In the genomic region with DNA sequence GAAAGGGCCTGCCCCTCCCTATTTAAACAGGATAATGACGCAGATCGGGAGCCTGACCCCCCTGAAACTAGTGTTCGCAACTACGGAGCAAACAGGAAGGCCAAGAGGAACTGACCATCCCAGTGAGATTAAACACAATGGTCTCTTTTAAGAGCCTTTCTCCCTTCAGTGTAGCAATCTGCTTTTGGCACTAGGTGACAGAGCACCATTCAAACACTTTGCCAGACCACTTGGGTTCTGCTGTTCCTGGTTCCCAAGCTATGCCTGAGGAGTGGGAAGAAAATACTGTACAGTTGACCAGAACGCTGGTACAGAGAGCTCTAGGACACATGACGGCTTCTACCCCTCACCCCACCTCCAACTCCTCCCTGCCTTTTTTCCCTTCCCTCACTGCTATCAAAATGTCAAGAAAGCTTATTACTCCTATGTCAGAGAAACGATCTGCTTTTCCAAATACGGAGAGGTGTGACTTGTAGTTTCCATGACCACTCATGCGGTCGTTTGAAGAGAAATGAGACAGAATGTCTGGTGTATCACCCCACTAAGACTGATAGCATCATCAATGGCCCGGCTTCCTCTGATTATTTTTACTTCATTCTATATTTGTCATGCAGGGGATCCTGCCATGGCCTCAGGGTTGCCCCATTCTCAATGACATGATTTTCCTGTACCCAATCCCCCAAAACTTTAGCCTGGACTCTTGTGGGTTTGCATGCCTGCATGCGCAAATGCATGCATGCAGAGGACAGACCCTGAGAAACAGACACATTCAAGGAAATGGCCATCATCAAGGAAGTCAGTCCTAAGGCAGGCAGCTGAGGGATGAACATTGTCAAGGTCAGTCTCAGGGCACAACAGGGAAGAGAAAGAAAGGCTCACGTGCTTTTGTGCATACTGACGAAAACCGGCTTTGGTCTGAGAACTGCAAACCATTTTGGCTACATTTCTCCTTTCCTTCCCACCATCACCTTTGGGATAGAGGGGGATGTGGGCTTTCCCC, we compare ENCODE assay signal across 1 cellular context.
TF ChIP-seq lines count a peak whose summit lies in the region.

No MANE protein-coding gene starts in this region.

TF ChIP-seq in A549, 52 proteins besides CTCF, POLR2A, EP300 and RAD21 (continued from another document):
- TF ChIP-seq, protein P1, sequence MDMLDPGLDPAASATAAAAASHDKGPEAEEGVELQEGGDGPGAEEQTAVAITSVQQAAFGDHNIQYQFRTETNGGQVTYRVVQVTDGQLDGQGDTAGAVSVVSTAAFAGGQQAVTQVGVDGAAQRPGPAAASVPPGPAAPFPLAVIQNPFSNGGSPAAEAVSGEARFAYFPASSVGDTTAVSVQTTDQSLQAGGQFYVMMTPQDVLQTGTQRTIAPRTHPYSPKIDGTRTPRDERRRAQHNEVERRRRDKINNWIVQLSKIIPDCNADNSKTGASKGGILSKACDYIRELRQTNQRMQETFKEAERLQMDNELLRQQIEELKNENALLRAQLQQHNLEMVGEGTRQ (IDR thresholded peaks at IDR 0.05), result peak; percentile 54
- TF ChIP-seq, protein P2, sequence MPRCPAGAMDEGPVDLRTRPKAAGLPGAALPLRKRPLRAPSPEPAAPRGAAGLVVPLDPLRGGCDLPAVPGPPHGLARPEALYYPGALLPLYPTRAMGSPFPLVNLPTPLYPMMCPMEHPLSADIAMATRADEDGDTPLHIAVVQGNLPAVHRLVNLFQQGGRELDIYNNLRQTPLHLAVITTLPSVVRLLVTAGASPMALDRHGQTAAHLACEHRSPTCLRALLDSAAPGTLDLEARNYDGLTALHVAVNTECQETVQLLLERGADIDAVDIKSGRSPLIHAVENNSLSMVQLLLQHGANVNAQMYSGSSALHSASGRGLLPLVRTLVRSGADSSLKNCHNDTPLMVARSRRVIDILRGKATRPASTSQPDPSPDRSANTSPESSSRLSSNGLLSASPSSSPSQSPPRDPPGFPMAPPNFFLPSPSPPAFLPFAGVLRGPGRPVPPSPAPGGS (IDR thresholded peaks at IDR 0.05), result peak; percentile 71; the same call in 1 of the 3 replicates
- TF ChIP-seq, protein P3, sequence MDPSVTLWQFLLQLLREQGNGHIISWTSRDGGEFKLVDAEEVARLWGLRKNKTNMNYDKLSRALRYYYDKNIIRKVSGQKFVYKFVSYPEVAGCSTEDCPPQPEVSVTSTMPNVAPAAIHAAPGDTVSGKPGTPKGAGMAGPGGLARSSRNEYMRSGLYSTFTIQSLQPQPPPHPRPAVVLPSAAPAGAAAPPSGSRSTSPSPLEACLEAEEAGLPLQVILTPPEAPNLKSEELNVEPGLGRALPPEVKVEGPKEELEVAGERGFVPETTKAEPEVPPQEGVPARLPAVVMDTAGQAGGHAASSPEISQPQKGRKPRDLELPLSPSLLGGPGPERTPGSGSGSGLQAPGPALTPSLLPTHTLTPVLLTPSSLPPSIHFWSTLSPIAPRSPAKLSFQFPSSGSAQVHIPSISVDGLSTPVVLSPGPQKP (IDR thresholded peaks at IDR 0.05; ENCODE audit: low read depth, low read length), result no peak
- TF ChIP-seq SMC3 (IDR thresholded peaks at IDR 0.05) (peak; percentile 32; the same call in 1 of the 3 replicates), HEYL (CRISPR knock-in tag; IDR thresholded peaks at IDR 0.05) (peak; percentile 25; the same call in 1 of the 2 replicates), HOXB13 (CRISPR knock-in tag; IDR thresholded peaks at IDR 0.05; ENCODE audit: low read depth) (peak; percentile 46), JUN (IDR thresholded peaks at IDR 0.05) (peak; percentile 67 to 72; a peak in 3 of 5 replicates), POLR2AphosphoS2 (conservative IDR thresholded peaks at IDR 0.05; ENCODE audit: low read length) (peak; percentile 13), NPAS2 (CRISPR knock-in tag; IDR thresholded peaks at IDR 0.05; ENCODE audit: borderline replicate concordance) (no peak), CEBPB (IDR thresholded peaks at IDR 0.05) (peak; percentile 55 to 68; a peak in 3 of 4 replicates), GATA3 (IDR thresholded peaks at IDR 0.05; ENCODE audit: borderline replicate concordance) (peak; percentile 89), TP53 (CRISPR knock-in tag; IDR thresholded peaks at IDR 0.05) (no peak), HOXB5 (CRISPR knock-in tag; IDR thresholded peaks at IDR 0.05) (peak; percentile 68)
- TF ChIP-seq, protein P4, sequence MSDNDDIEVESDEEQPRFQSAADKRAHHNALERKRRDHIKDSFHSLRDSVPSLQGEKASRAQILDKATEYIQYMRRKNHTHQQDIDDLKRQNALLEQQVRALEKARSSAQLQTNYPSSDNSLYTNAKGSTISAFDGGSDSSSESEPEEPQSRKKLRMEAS (IDR thresholded peaks at IDR 0.05), result peak; percentile 27; the same call in 1 of the 2 replicates
- TF ChIP-seq, protein P5, sequence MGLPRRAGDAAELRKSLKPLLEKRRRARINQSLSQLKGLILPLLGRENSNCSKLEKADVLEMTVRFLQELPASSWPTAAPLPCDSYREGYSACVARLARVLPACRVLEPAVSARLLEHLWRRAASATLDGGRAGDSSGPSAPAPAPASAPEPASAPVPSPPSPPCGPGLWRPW (IDR thresholded peaks at IDR 0.05), result no peak
